Comparison of ENCODE assay signal across 1 cellular context in genomic region chr5:73299665-73300435, GRCh38.
A peak's percentile ranks its signal among the peaks of the same experiment; 100 is the strongest.
TF ChIP-seq lines count a peak whose summit lies in the region.

No MANE protein-coding gene starts in this region.

TF ChIP-seq in GM23338, 12 proteins besides CTCF, POLR2A, EP300 and RAD21 (continued from another document):
- TF ChIP-seq ZNF462 (CRISPR knock-in tag; IDR thresholded peaks at IDR 0.05) (no peak), REST (IDR thresholded peaks at IDR 0.05; ENCODE audit: unreplicated experiment) (no peak), ZNF331 (CRISPR knock-in tag; IDR thresholded peaks at IDR 0.05; ENCODE audit: low read depth) (no peak), ZNF114 (CRISPR knock-in tag; IDR thresholded peaks at IDR 0.05) (no peak), JUNB (IDR thresholded peaks at IDR 0.05; ENCODE audit: unreplicated experiment) (no peak), POLR2AphosphoS5 (IDR thresholded peaks at IDR 0.05; ENCODE audit: low read depth) (no peak), ETS1 (IDR thresholded peaks at IDR 0.05) (no peak), STAT1 (IDR thresholded peaks at IDR 0.05; ENCODE audit: unreplicated experiment) (no peak), EZH2 (IDR thresholded peaks at IDR 0.05; ENCODE audit: low read depth, unreplicated experiment) (peak; percentile 84), NANOG (IDR thresholded peaks at IDR 0.05; ENCODE audit: borderline replicate concordance) (no peak)
